In the genomic region with DNA sequence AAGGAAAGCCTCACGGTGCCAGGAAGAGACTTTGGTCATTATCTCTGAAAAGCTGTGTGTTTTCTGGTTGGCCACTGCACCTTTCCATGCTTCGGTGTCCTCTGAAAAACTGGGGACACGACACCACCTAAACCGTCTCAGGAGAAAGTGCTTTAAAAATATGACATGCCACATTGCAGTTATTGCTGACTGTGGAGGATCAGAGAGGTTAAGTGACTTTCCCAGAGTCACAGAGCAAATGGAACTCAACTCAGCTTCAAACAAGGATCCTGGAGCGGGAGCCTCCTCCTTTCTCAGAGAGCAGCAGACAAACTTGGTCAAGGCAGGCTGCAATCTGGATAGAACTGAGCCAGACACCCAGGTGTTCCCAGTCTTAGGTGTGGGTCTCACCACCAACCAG, we compare ENCODE assay signal across 22 cellular contexts. TPM values are rescaled to one million over a fixed set of nuclear protein-coding genes. Genes with fewer than 3 reads are reported as not detected.
DNase-seq lines count a peak whose midpoint lies in the region; ATAC-seq, FAIRE-seq and TF ChIP-seq lines count a peak whose summit lies in the region.
"Had no signal": no experiment of that assay in that cellular context is flagged by ENCODE, and none has a peak within 500 bp of the region (broad histone marks: within the 10 kb centered on the region; RNA-seq: fewer than 3 reads in every experiment).

No MANE protein-coding gene starts in this region.

- POLR2A ChIA-PET in A549 (lab: Yijun Ruan, JAX): interaction anchor here (0.6 kb wide), 1 partner anchor 52 kb away, joined by 3 read pairs; no protein-coding TSS in a partner anchor
- POLR2A ChIA-PET in K562 (lab: Yijun Ruan, JAX): interaction anchor here (0.5 to 0.7 kb wide), 2 partner anchors 58 to 91 kb away, joined by 4 to 5 read pairs; no protein-coding TSS in a partner anchor

- H3K4me3 ChIP-seq in heart right ventricle (no peak overlapping the region), A549 (no peak overlapping the region), K562 (no peak overlapping the region)
- H3K4me3 ChIP-seq: GM12878 had no signal

- TF ChIP-seq CTCF in heart right ventricle (IDR thresholded peaks at IDR 0.05): no peak
- no peak for TF ChIP-seq CTCF in A549 (IDR thresholded peaks at IDR 0.05)
- no peak for TF ChIP-seq CTCF in K562 (IDR thresholded peaks at IDR 0.05 in 2 of 3, conservative IDR thresholded peaks at IDR 0.05 in 1 of 3; ENCODE audit: insufficient read depth in 2 of 3, low read depth in 1 of 3, low read length in 3 of 3)
- no peak for TF ChIP-seq CTCF in progenitor cell of endocrine pancreas (IDR thresholded peaks at IDR 0.05; ENCODE audit: unreplicated experiment)

- no peak for FAIRE-seq in A549 (lab: Jason Lieb, UNC)
- FAIRE-seq in K562 (lab: Jason Lieb, UNC): no peak
- FAIRE-seq: GM12878 had no signal

- BruUV-seq in K562 (replicated peaks; lab: Mats Ljungman, UMichigan): no TSS peak

- peaks cover 3% of the 10 kb centered on the region for H3K27me3 Mint-ChIP-seq in progenitor cell of endocrine pancreas

- no peaks in the 10 kb centered on the region for H3K27me3 ChIP-seq in heart right ventricle
- peaks cover 45 to 95% of the 10 kb centered on the region in 2 experiments for H3K27me3 ChIP-seq in K562 (ENCODE audit: control insufficient read depth in 2 of 2, insufficient read depth in 2 of 2, low read length in 2 of 2)
- H3K27me3 ChIP-seq: BE2C had no signal

- TF ChIP-seq RAD21 in A549 (conservative IDR thresholded peaks at IDR 0.05 in 1 of 2, IDR thresholded peaks at IDR 0.05 in 1 of 2): no peak
- no peak for TF ChIP-seq RAD21 in K562 (CRISPR knock-in tag; conservative IDR thresholded peaks at IDR 0.05 in 1 of 2, IDR thresholded peaks at IDR 0.05 in 1 of 2)

- peaks cover 16% of the 10 kb centered on the region for H4K20me1 ChIP-seq in K562 (replicated peaks; ENCODE audit: control insufficient read depth, insufficient read depth, low read length)

- H3K27ac Mint-ChIP-seq in progenitor cell of endocrine pancreas: peak overlapping the region; percentile 35
- H3K27ac Mint-ChIP-seq: CD8-positive, alpha-beta memory T cell; H9 had no signal

- TF ChIP-seq POLR2A in A549 (IDR thresholded peaks at IDR 0.05; ENCODE audit: low read length) (no peak), K562 (conservative IDR thresholded peaks at IDR 0.05) (no peak)

- no peaks in the 10 kb centered on the region for H3K9me3 Mint-ChIP-seq in progenitor cell of endocrine pancreas (ENCODE audit: low read depth)
- H3K9me3 Mint-ChIP-seq: CD8-positive, alpha-beta memory T cell; H9 had no signal

- peaks cover 0 to 29% (median 0%) of the 10 kb centered on the region in 9 donors for H3K36me3 ChIP-seq in heart right ventricle
- no peaks in the 10 kb centered on the region for H3K36me3 ChIP-seq in K562 (ENCODE audit: control insufficient read depth, insufficient read depth, low read length)
- H3K36me3 ChIP-seq: BE2C had no signal

- in situ Hi-C loops in K562 (cut with MboI): no loop called here

- peaks cover 27% of the 10 kb centered on the region for H3K4me1 Mint-ChIP-seq in progenitor cell of endocrine pancreas (ENCODE audit: low read depth)
- H3K4me1 Mint-ChIP-seq: CD8-positive, alpha-beta memory T cell had no signal

- H3K4me1 ChIP-seq in heart right ventricle (peaks cover 0 to 70% (median 31%) of the 10 kb centered on the region in 9 donors), A549 (peaks cover 6% of the 10 kb centered on the region; the same call in 1 of the 3 replicates), K562 (replicated peaks in 1 of 2; ENCODE audit: control insufficient read depth in 2 of 2, insufficient read depth in 2 of 2, low read length in 2 of 2) (peaks cover 0 to 10% of the 10 kb centered on the region in 2 experiments; a peak in 4 of 5 replicates)
- H3K4me1 ChIP-seq: BE2C had no signal

- DNase-seq in heart right ventricle (no peak), Right ventricle myocardium inferior (ENCODE audit: missing footprints) (no peak), A549 (ENCODE audit: low read depth in 1 of 2, low spot score in 1 of 2) (no peak), K562 (ENCODE audit: extremely low read depth in 1 of 4, low spot score in 3 of 4) (no peak), progenitor cell of endocrine pancreas (ENCODE audit: low spot score, unreplicated experiment) (no peak), head of caudate nucleus (no peak), NCI-H2107 (lab: John Stamatoyannopoulos, UW) (no peak), putamen (ENCODE audit: low spot score) (no peak)
- DNase-seq: ACHN; BE2C; C1 segment of cervical spinal cord; CD4-positive, CD25-positive, alpha-beta regulatory T cell; CD8-positive, alpha-beta memory T cell; COR-L47; DMS 273 treated with DMSO at 0.1 percent for 48 hours; DMS53; DND-41; EL; GOT3; H9 had no signal

- H3K36me3 Mint-ChIP-seq in progenitor cell of endocrine pancreas (ENCODE audit: insufficient read depth): no peaks in the 10 kb centered on the region
- H3K36me3 Mint-ChIP-seq: CD4-positive, CD25-positive, alpha-beta regulatory T cell; CD8-positive, alpha-beta memory T cell had no signal

- H2AFZ ChIP-seq in K562 (ENCODE audit: low read depth, low read length): no peak overlapping the region

- H3K9me1 ChIP-seq in K562 (ENCODE audit: control insufficient read depth, insufficient read depth, low read length): peaks cover 5% of the 10 kb centered on the region

- TF ChIP-seq EP300 in A549 (IDR thresholded peaks at IDR 0.05) (no peak), K562 (IDR thresholded peaks at IDR 0.05; ENCODE audit: low read length) (no peak)

- no peaks in the 10 kb centered on the region for H3K79me2 ChIP-seq in K562 (ENCODE audit: control insufficient read depth, insufficient read depth, low read length)

- no peak overlapping the region for H3K4me2 ChIP-seq in A549
- H3K4me2 ChIP-seq in K562 (ENCODE audit: insufficient read depth, low read length): no peak overlapping the region

- no peak overlapping the region for H3K9ac ChIP-seq in K562 (ENCODE audit: insufficient read depth in 1 of 2, low read depth in 2 of 2, low read length in 2 of 2)

- H3K9me3 ChIP-seq in heart right ventricle: no peaks in the 10 kb centered on the region
- no peaks in the 10 kb centered on the region for H3K9me3 ChIP-seq in A549
- no peaks in the 10 kb centered on the region for H3K9me3 ChIP-seq in K562 (replicated peaks; ENCODE audit: control insufficient read depth, insufficient read depth, low read depth, low read length)
- H3K9me3 ChIP-seq: BE2C had no signal

- CTCF ChIA-PET in A549 (lab: Yijun Ruan, JAX) (interaction anchor here (0.5 to 1.5 kb wide), 4 partner anchors 14 to 53 kb away, joined by 3 to 4 read pairs (median 3); a partner anchor contains a TSS), K562 (lab: Yijun Ruan, JAX; ENCODE audit: low intra/inter-chr PET ratio) (no interaction called here)

- H3K4me3 Mint-ChIP-seq in progenitor cell of endocrine pancreas (ENCODE audit: low read depth): no peak overlapping the region
- H3K4me3 Mint-ChIP-seq: CD4-positive, CD25-positive, alpha-beta regulatory T cell; CD8-positive, alpha-beta memory T cell; H9 had no signal

- intact Hi-C loops in heart right ventricle (cut with DNase I) (no loop called here), Right ventricle myocardium inferior (cut with DNase I) (no loop called here), K562 (cut with micrococcal nuclease) (no loop called here), head of caudate nucleus (cut with DNase I) (no loop called here)

- H3K27ac ChIP-seq in heart right ventricle: peak overlapping the region in 9 of 10 donors; percentile 34 to 90 (median 68)
- no peak overlapping the region for H3K27ac ChIP-seq in A549
- H3K27ac ChIP-seq in K562 (ENCODE audit: extremely low read depth, low read depth, low read length): no peak overlapping the region

- WGBS in heart right ventricle, 2 donors: 86 to 92% methylated on average over 5 of the region's 5 CpGs
- 97% methylated on average over 5 of the region's 5 CpGs for WGBS in A549 (ENCODE audit: missing lambda C conversion rate)
- WGBS in K562 (ENCODE audit: insufficient coverage, low coverage, missing lambda C conversion rate): 2% methylated on average over 5 of the region's 5 CpGs

- ATAC-seq in heart right ventricle (no peak), Right ventricle myocardium inferior (no peak), A549 (no peak), K562 (no peak)
- ATAC-seq: GM12878 had no signal

RNA-seq across cellular contexts. Expression of a gene that starts 13.8 kb away (rescaled TPM):
- total RNA-seq in heart right ventricle (100 to 1,000 TPM; 285 to 428 (median 328) TPM), Right ventricle myocardium inferior (403 TPM), K562 (2014; rRNA removed) (not detected in 2 replicates), K562 (2014; rRNA removed; fragmentation: Illumina TruSeq; extraction: Trizol) (not detected in 2 replicates), K562 (2015; rRNA removed; fragmentation: Illumina TruSeq; extraction: Trizol) (not detected in 2 replicates), K562 (2021) (not detected in 2 replicates), progenitor cell of endocrine pancreas (0.62 and 0.84 TPM in 2 replicates)
- polyA plus RNA-seq in heart right ventricle (100 to 1,000 TPM in 1 of 2 donors, 10 to 100 TPM in 1; 85.3 to 293 TPM), A549 (2011; rRNA removed) (2.6 and 2.7 TPM in 2 replicates), A549 (2017; fragmentation: RNase III; extraction: RNeasy Plus Mini Kit Qiagen cat#74134 plus additional on column Dnase treatment) (7.3 to 8.7 TPM (median 8.5 TPM) in 3 replicates), K562 (2011; rRNA removed) (0.01 TPM in 1 of 2 replicates, not detected in the other), K562 (2014; fragmentation: Illumina TruSeq; extraction: Trizol) (not detected in 2 replicates), K562 (2014; fragmentation: Nextera tagmentation; extraction: Ambion mirVana) (not detected), K562 (2014; rRNA removed) (not detected in 2 replicates)
- 2.2 and 2.7 TPM in 2 replicates for polyA plus RNA-seq in A549 (2012; cell fraction: cytosol; rRNA removed)
- 2.9 and 3.0 TPM in 2 replicates for polyA plus RNA-seq in A549 (2012; cell fraction: nucleus; rRNA removed)
- 2.7 and 3.8 TPM in 2 replicates for polyA minus RNA-seq in A549 (2011; rRNA and poly(A)+ RNA removed)
- total RNA-seq in K562 (2011; cell fraction: chromatin; rRNA removed; ENCODE audit: low replicate concordance): 0.09 TPM in 1 of 2 replicates, not detected in the other
- total RNA-seq in K562 (2011; cell fraction: nucleolus; rRNA removed): not detected in 2 replicates
- total RNA-seq in K562 (2011; cell fraction: nucleoplasm; rRNA removed): not detected in 2 replicates
- polyA plus RNA-seq in K562 (2011; cell fraction: cytosol; rRNA removed): not detected in 2 replicates
- polyA plus RNA-seq in K562 (2011; cell fraction: nucleus; rRNA removed): 0.03 and 0.06 TPM in 2 replicates
- polyA plus RNA-seq in K562 (2012): 0.06 TPM in 1 of 2 replicates, not detected in the other
- 0.11 TPM in 1 of 2 replicates, not detected in the other for polyA minus RNA-seq in K562 (2011; rRNA and poly(A)+ RNA removed)
- not detected in 2 replicates for polyA minus RNA-seq in K562 (2011; cell fraction: cytosol; rRNA and poly(A)+ RNA removed)
- polyA minus RNA-seq in K562 (2011; cell fraction: nucleus; rRNA and poly(A)+ RNA removed): not detected in 2 replicates
- total RNA-seq: CD4-positive, CD25-positive, alpha-beta regulatory T cell; CD8-positive, alpha-beta memory T cell; GM12878 had no signal
- polyA plus RNA-seq: CD4-positive, CD25-positive, alpha-beta regulatory T cell; CD8-positive, alpha-beta memory T cell had no signal

RNA-seq across cellular contexts. Expression of a gene that starts 44.8 kb away (rescaled TPM):
- 1 to 10 TPM in 1 of 10 donors, under 1 TPM in 8, not detected in 1; 0.13 to 1.6 (median 0.31) TPM for total RNA-seq in heart right ventricle
- polyA plus RNA-seq in heart right ventricle: under 1 TPM; 0.07 to 0.29 TPM
- 0.24 TPM for total RNA-seq in Right ventricle myocardium inferior
- 1.7 and 2.1 TPM in 2 replicates for polyA plus RNA-seq in A549 (2011; rRNA removed)
- 2.4 and 2.5 TPM in 2 replicates for polyA plus RNA-seq in A549 (2012; cell fraction: cytosol; rRNA removed)
- 5.0 and 5.3 TPM in 2 replicates for polyA plus RNA-seq in A549 (2012; cell fraction: nucleus; rRNA removed)
- 1.2 to 1.5 TPM (median 1.4 TPM) in 3 replicates for polyA plus RNA-seq in A549 (2017; fragmentation: RNase III; extraction: RNeasy Plus Mini Kit Qiagen cat#74134 plus additional on column Dnase treatment)
- polyA minus RNA-seq in A549 (2011; rRNA and poly(A)+ RNA removed): 1.6 and 2.0 TPM in 2 replicates
- not detected in 2 replicates for total RNA-seq in K562 (2011; cell fraction: chromatin; rRNA removed; ENCODE audit: low replicate concordance)
- total RNA-seq in K562 (2011; cell fraction: nucleolus; rRNA removed): not detected in 2 replicates
- not detected in 2 replicates for total RNA-seq in K562 (2011; cell fraction: nucleoplasm; rRNA removed)
- not detected in 2 replicates for total RNA-seq in K562 (2014; rRNA removed)
- total RNA-seq in K562 (2014; rRNA removed; fragmentation: Illumina TruSeq; extraction: Trizol): not detected in 2 replicates
- total RNA-seq in K562 (2015; rRNA removed; fragmentation: Illumina TruSeq; extraction: Trizol): not detected in 2 replicates
- total RNA-seq in K562 (2021): 0.11 TPM in 1 of 2 replicates, not detected in the other
- polyA plus RNA-seq in K562 (2011; rRNA removed): not detected in 2 replicates
- polyA plus RNA-seq in K562 (2011; cell fraction: cytosol; rRNA removed): not detected in 2 replicates
- polyA plus RNA-seq in K562 (2011; cell fraction: nucleus; rRNA removed): not detected in 2 replicates
- not detected in 2 replicates for polyA plus RNA-seq in K562 (2012)
- not detected in 2 replicates for polyA plus RNA-seq in K562 (2014; fragmentation: Illumina TruSeq; extraction: Trizol)
- polyA plus RNA-seq in K562 (2014; fragmentation: Nextera tagmentation; extraction: Ambion mirVana): not detected
- polyA plus RNA-seq in K562 (2014; rRNA removed): not detected in 2 replicates
- polyA minus RNA-seq in K562 (2011; rRNA and poly(A)+ RNA removed): not detected in 2 replicates
- not detected in 2 replicates for polyA minus RNA-seq in K562 (2011; cell fraction: cytosol; rRNA and poly(A)+ RNA removed)
- polyA minus RNA-seq in K562 (2011; cell fraction: nucleus; rRNA and poly(A)+ RNA removed): not detected in 2 replicates
- total RNA-seq in progenitor cell of endocrine pancreas: 0.13 and 0.26 TPM in 2 replicates
- total RNA-seq: CD4-positive, CD25-positive, alpha-beta regulatory T cell; CD8-positive, alpha-beta memory T cell; G401; GM12878 had no signal
- polyA plus RNA-seq: CD4-positive, CD25-positive, alpha-beta regulatory T cell; CD8-positive, alpha-beta memory T cell; GM12878 had no signal

Comparison
In these comparisons a context has a peak if more than half of its experiments do, and no peak if none do; other contexts are left out.
1. H3K27ac ChIP-seq: peak in heart right ventricle (9 of 10); none in A549 (0 of 2) and K562 (single experiment).
2. RNA of a gene that starts 13.8 kb away (total RNA-seq): 403 TPM in Right ventricle myocardium inferior (single experiment) and 285 to 428 TPM in heart right ventricle; 0.62 to 0.84 TPM in progenitor cell of endocrine pancreas and 0.09 TPM in K562; every median in the first group is over 100 times any median in the second.